Comparison of ENCODE assay signal across 8 cellular contexts in genomic region chrX:275967-276587, GRCh38. TPM values are rescaled to one million over a fixed set of nuclear protein-coding genes. Genes with fewer than 3 reads are reported as not detected.
DNase-seq lines count a peak whose midpoint lies in the region; ATAC-seq and TF ChIP-seq lines count a peak whose summit lies in the region.

No MANE protein-coding gene starts in this region.

- peak overlapping the region; percentile 90 for H3K4me2 ChIP-seq in neural progenitor cell

- no peak for TF ChIP-seq CTCF in fibroblast of the aortic adventitia (IDR thresholded peaks at IDR 0.05; ENCODE audit: insufficient read depth, low read length)
- no peak for TF ChIP-seq CTCF in neural progenitor cell (IDR thresholded peaks at IDR 0.05)

- H3K4me1 Mint-ChIP-seq in neural progenitor cell = peaks cover 17% of the 10 kb centered on the region

- H3K4me1 ChIP-seq in neural progenitor cell = peaks cover 9% of the 10 kb centered on the region

- ATAC-seq in GM19397 (IDR thresholded peaks at IDR 0.05; ENCODE audit: unreplicated experiment) (peak; percentile 70), HG03196 (IDR thresholded peaks at IDR 0.05; ENCODE audit: unreplicated experiment) (no peak), GM19455 (IDR thresholded peaks at IDR 0.05; ENCODE audit: unreplicated experiment) (no peak)

- peak overlapping the region; percentile 79 for H3K4me3 Mint-ChIP-seq in neural progenitor cell

- peaks cover 4% of the 10 kb centered on the region for H3K36me3 Mint-ChIP-seq in neural progenitor cell

- H3K9me3 Mint-ChIP-seq in neural progenitor cell = no peaks in the 10 kb centered on the region

- peak overlapping the region; percentile 21 for H3K9ac ChIP-seq in neural progenitor cell

- H3K27ac ChIP-seq in neural progenitor cell = no peak overlapping the region

- no peaks in the 10 kb centered on the region for H4K20me1 ChIP-seq in neural progenitor cell (ENCODE audit: low read depth)

- DNase-seq in AG08396 (ENCODE audit: low spot score) (peak; percentile 92), HS-5 (ENCODE audit: low read depth) (peak; percentile 33), activated T-cell treated with anti-CD3 and anti-CD28 coated beads for 24 hours (ENCODE audit: low read depth) (peak; percentile 32), fibroblast of the aortic adventitia (ENCODE audit: low read depth) (peak; percentile 34), neural progenitor cell (ENCODE audit: low spot score) (peak; percentile 87)

- H3K27ac Mint-ChIP-seq in neural progenitor cell = no peak overlapping the region

- peaks cover 6% of the 10 kb centered on the region for H3K27me3 ChIP-seq in neural progenitor cell

- H3K27me3 Mint-ChIP-seq in neural progenitor cell (ENCODE audit: insufficient read depth, low read depth) = peaks cover 11% of the 10 kb centered on the region

- H3K4me3 ChIP-seq in fibroblast of the aortic adventitia (ENCODE audit: low read depth, low read length) = peak overlapping the region; percentile 72
- H3K4me3 ChIP-seq in neural progenitor cell = peak overlapping the region; percentile 62

- H2AFZ ChIP-seq in neural progenitor cell (replicated peaks) = no peak overlapping the region

- no peaks in the 10 kb centered on the region for H3K9me3 ChIP-seq in neural progenitor cell (ENCODE audit: low read depth)

- H3F3A ChIP-seq in neural progenitor cell (ENCODE audit: low read depth) = peaks cover 26% of the 10 kb centered on the region

- H3K79me2 ChIP-seq in neural progenitor cell (ENCODE audit: low read depth) = no peaks in the 10 kb centered on the region

- no peaks in the 10 kb centered on the region for H3K36me3 ChIP-seq in neural progenitor cell

RNA-seq across cellular contexts. Expression of gene PLCXD1, which starts 5.1 kb away (rescaled TPM):
- 7.8 and 9.5 TPM in 2 replicates for total RNA-seq in fibroblast of the aortic adventitia (ENCODE audit: low replicate concordance)
- total RNA-seq in neural progenitor cell (ENCODE audit: low replicate concordance) = 25.7 and 76.4 TPM in 2 replicates

RNA-seq across cellular contexts. Expression of gene GTPBP6, which starts 42.5 kb away (rescaled TPM):
- 20.3 and 28.8 TPM in 2 replicates for total RNA-seq in fibroblast of the aortic adventitia (ENCODE audit: low replicate concordance)
- total RNA-seq in neural progenitor cell (ENCODE audit: low replicate concordance) = 16.6 and 52.6 TPM in 2 replicates

Comparison
In these comparisons a context has a peak if more than half of its experiments do, and no peak if none do; other contexts are left out.
1. DNase-seq: peak in every context shown above with its lines; median percentile 92 in AG08396; 87 in neural progenitor cell; 34 in fibroblast of the aortic adventitia; 33 in HS-5; 32 in activated T-cell treated with anti-CD3 and anti-CD28 coated beads for 24 hours.